In genomic region chr19:2992333-2992732, GRCh38 we compare ENCODE assay signal across 9 cellular contexts. TPM values are rescaled to one million over a fixed set of nuclear protein-coding genes. Genes with fewer than 3 reads are reported as not detected.
DNase-seq lines count a peak whose midpoint lies in the region; ATAC-seq, FAIRE-seq and TF ChIP-seq lines count a peak whose summit lies in the region.
"Not testable (repeated sequence)": the region's sequence is repeated elsewhere in the genome, so short reads cannot be mapped to it uniquely, and the experiment has no call there.
"Had no signal": no experiment of that assay in that cellular context is flagged by ENCODE, and none has a peak within 500 bp of the region (broad histone marks: within the 10 kb centered on the region; RNA-seq: fewer than 3 reads in every experiment).

No MANE protein-coding gene starts in this region.

- in situ Hi-C loops in K562 (cut with MboI) = not testable (repeated sequence)

- H3K27me3 ChIP-seq in K562 (ENCODE audit: control insufficient read depth in 2 of 2, insufficient read depth in 2 of 2, low read length in 2 of 2) = peaks cover 0 to 13% of the 10 kb centered on the region in 2 experiments; a peak in 2 of 5 replicates

- not testable (repeated sequence) for H3K79me2 ChIP-seq in K562 (ENCODE audit: control insufficient read depth, insufficient read depth, low read length)

- H3K27ac ChIP-seq in HEK293 (ENCODE audit: extremely low read depth, low read depth, low read length); K562 (ENCODE audit: extremely low read depth, low read depth, low read length): not testable (repeated sequence)

- not testable (repeated sequence) for H3K4me3 ChIP-seq in HEK293 (ENCODE audit: low read depth, low read length); K562

- POLR2A ChIA-PET in HEK293 (lab: Yijun Ruan, JAX) (interaction anchor here (0.6 kb wide), 1 partner anchor 26 kb away, joined by 3 read pairs; no protein-coding TSS in a partner anchor), K562 (lab: Yijun Ruan, JAX) (interaction anchor here (0.8 kb wide), 1 partner anchor 39 kb away, joined by 6 read pairs; no protein-coding TSS in a partner anchor)

- H3K9me3 ChIP-seq in HEK293 (ENCODE audit: control insufficient read depth, insufficient read depth, low read depth, low read length); K562 (replicated peaks; ENCODE audit: control insufficient read depth, insufficient read depth, low read depth, low read length): not testable (repeated sequence)

- FAIRE-seq in K562 (lab: Jason Lieb, UNC) = not testable (repeated sequence)

- not testable (repeated sequence) for H4K20me1 ChIP-seq in K562 (replicated peaks; ENCODE audit: control insufficient read depth, insufficient read depth, low read length)

- 54% methylated on average over 11 of the region's 11 CpGs for WGBS in K562 (ENCODE audit: insufficient coverage, low coverage, missing lambda C conversion rate)

- DNase-seq in K562 (ENCODE audit: extremely low read depth in 1 of 4, low spot score in 3 of 4) = not testable (repeated sequence)

- not testable (repeated sequence) for TF ChIP-seq CTCF in HEK293 (tag by site-specific recombination; IDR thresholded peaks at IDR 0.05); K562 (IDR thresholded peaks at IDR 0.05 in 2 of 3, conservative IDR thresholded peaks at IDR 0.05 in 1 of 3; ENCODE audit: insufficient read depth in 2 of 3, low read depth in 1 of 3, low read length in 3 of 3)

- intact Hi-C loops in K562 (cut with micrococcal nuclease) = not testable (repeated sequence)

- not testable (repeated sequence) for H2AFZ ChIP-seq in K562 (ENCODE audit: low read depth, low read length)

- TF ChIP-seq EP300 in K562 (IDR thresholded peaks at IDR 0.05; ENCODE audit: low read length) = not testable (repeated sequence)

- H3K36me3 ChIP-seq in HEK293 (ENCODE audit: control insufficient read depth in 2 of 2, insufficient read depth in 1 of 2, low read length in 2 of 2); K562 (ENCODE audit: control insufficient read depth, insufficient read depth, low read length): not testable (repeated sequence)

- H3K9ac ChIP-seq in K562 (ENCODE audit: insufficient read depth in 1 of 2, low read depth in 2 of 2, low read length in 2 of 2) = not testable (repeated sequence)

- H3K4me2 ChIP-seq in K562 (ENCODE audit: insufficient read depth, low read length) = not testable (repeated sequence)

- TF ChIP-seq RAD21 in K562 (CRISPR knock-in tag; conservative IDR thresholded peaks at IDR 0.05 in 1 of 2, IDR thresholded peaks at IDR 0.05 in 1 of 2) = not testable (repeated sequence)

- not testable (repeated sequence) for BruUV-seq in K562 (replicated peaks; lab: Mats Ljungman, UMichigan)

- not testable (repeated sequence) for H3K9me1 ChIP-seq in K562 (ENCODE audit: control insufficient read depth, insufficient read depth, low read length)

- ATAC-seq in K562 = not testable (repeated sequence)

- H3K4me1 ChIP-seq in HEK293 (ENCODE audit: control insufficient read depth, insufficient read depth, low read length) = not testable (repeated sequence)
- H3K4me1 ChIP-seq in K562 (replicated peaks in 1 of 2; ENCODE audit: control insufficient read depth in 2 of 2, insufficient read depth in 2 of 2, low read length in 2 of 2) = peaks cover 0 to 23% of the 10 kb centered on the region in 2 experiments; a peak in 3 of 5 replicates

- CTCF ChIA-PET in HEK293 (lab: Yijun Ruan, JAX) = interaction anchor here (0.5 to 0.7 kb wide), 3 partner anchors 39 to 243 kb away, joined by 3 read pairs; no protein-coding TSS in a partner anchor
- CTCF ChIA-PET in K562 (lab: Yijun Ruan, JAX; ENCODE audit: low intra/inter-chr PET ratio) = not testable (repeated sequence)

- TF ChIP-seq POLR2A in K562 (conservative IDR thresholded peaks at IDR 0.05) = not testable (repeated sequence)

TF ChIP-seq in HEK293, 187 proteins besides CTCF, POLR2A, EP300 and RAD21:
- TF ChIP-seq ZNF121 (tag by site-specific recombination; IDR thresholded peaks at IDR 0.05) = peak; percentile 90

TF ChIP-seq in K562, 482 proteins besides CTCF, POLR2A, EP300 and RAD21:
- peak; percentile 72 for TF ChIP-seq ZNF121 (CRISPR knock-in tag; conservative IDR thresholded peaks at IDR 0.05)

RNA-seq across cellular contexts. Expression of gene TLE6, which starts 15.0 kb away (rescaled TPM):
- total RNA-seq in K562 (2011; cell fraction: chromatin; rRNA removed; ENCODE audit: low replicate concordance) = 5.1 and 7.6 TPM in 2 replicates
- total RNA-seq in K562 (2011; cell fraction: nucleolus; rRNA removed) = 5.1 and 5.5 TPM in 2 replicates
- total RNA-seq in K562 (2011; cell fraction: nucleoplasm; rRNA removed) = 2.7 and 4.5 TPM in 2 replicates
- total RNA-seq in K562 (2014; rRNA removed) = 3.3 and 6.1 TPM in 2 replicates
- 1.1 and 1.2 TPM in 2 replicates for total RNA-seq in K562 (2014; rRNA removed; fragmentation: Illumina TruSeq; extraction: Trizol)
- 3.4 and 3.5 TPM in 2 replicates for total RNA-seq in K562 (2015; rRNA removed; fragmentation: Illumina TruSeq; extraction: Trizol)
- total RNA-seq in K562 (2021) = 1.8 TPM in 2 replicates
- 3.3 and 3.5 TPM in 2 replicates for polyA plus RNA-seq in K562 (2011; rRNA removed)
- polyA plus RNA-seq in K562 (2011; cell fraction: cytosol; rRNA removed) = 3.0 TPM in 2 replicates
- polyA plus RNA-seq in K562 (2011; cell fraction: nucleus; rRNA removed) = 6.5 and 7.6 TPM in 2 replicates
- 2.3 and 10.0 TPM in 2 replicates for polyA plus RNA-seq in K562 (2012)
- 1.8 and 3.1 TPM in 2 replicates for polyA plus RNA-seq in K562 (2014; fragmentation: Illumina TruSeq; extraction: Trizol)
- 1 to 10 TPM; 1.2 to 1.5 TPM for polyA plus RNA-seq in K562 (2014; fragmentation: Nextera tagmentation; extraction: Ambion mirVana)
- 2.5 and 4.4 TPM in 2 replicates for polyA plus RNA-seq in K562 (2014; rRNA removed)
- polyA minus RNA-seq in K562 (2011; rRNA and poly(A)+ RNA removed) = 0.70 and 0.78 TPM in 2 replicates
- 1.1 TPM in 1 of 2 replicates, not detected in the other for polyA minus RNA-seq in K562 (2011; cell fraction: cytosol; rRNA and poly(A)+ RNA removed)
- polyA minus RNA-seq in K562 (2011; cell fraction: nucleus; rRNA and poly(A)+ RNA removed) = 0.94 and 2.4 TPM in 2 replicates
- total RNA-seq: A673; CD4-positive, alpha-beta memory T cell; CD4-positive, alpha-beta T cell; CD4-positive, CD25-positive, alpha-beta regulatory T cell; CD8-positive, alpha-beta T cell had no signal
- polyA plus RNA-seq: CD14-positive monocyte; CD4-positive, alpha-beta memory T cell; CD4-positive, CD25-positive, alpha-beta regulatory T cell; CD8-positive, alpha-beta memory T cell had no signal

RNA-seq across cellular contexts. Expression of gene TLE2, which starts 36.7 kb away (rescaled TPM):
- total RNA-seq in K562 (2011; cell fraction: chromatin; rRNA removed; ENCODE audit: low replicate concordance) = 30.9 and 72.5 TPM in 2 replicates
- 30.0 and 48.0 TPM in 2 replicates for total RNA-seq in K562 (2011; cell fraction: nucleolus; rRNA removed)
- 19.1 and 21.2 TPM in 2 replicates for total RNA-seq in K562 (2011; cell fraction: nucleoplasm; rRNA removed)
- 5.5 and 6.4 TPM in 2 replicates for total RNA-seq in K562 (2014; rRNA removed)
- total RNA-seq in K562 (2014; rRNA removed; fragmentation: Illumina TruSeq; extraction: Trizol) = 2.4 and 2.7 TPM in 2 replicates
- total RNA-seq in K562 (2015; rRNA removed; fragmentation: Illumina TruSeq; extraction: Trizol) = 4.4 and 4.5 TPM in 2 replicates
- 13.1 and 15.2 TPM in 2 replicates for total RNA-seq in K562 (2021)
- polyA plus RNA-seq in K562 (2011; rRNA removed) = 10.7 and 12.0 TPM in 2 replicates
- polyA plus RNA-seq in K562 (2011; cell fraction: cytosol; rRNA removed) = 6.0 and 17.7 TPM in 2 replicates
- 34.3 and 67.6 TPM in 2 replicates for polyA plus RNA-seq in K562 (2011; cell fraction: nucleus; rRNA removed)
- polyA plus RNA-seq in K562 (2012) = 25.8 and 36.0 TPM in 2 replicates
- polyA plus RNA-seq in K562 (2014; fragmentation: Illumina TruSeq; extraction: Trizol) = 6.2 and 8.8 TPM in 2 replicates
- polyA plus RNA-seq in K562 (2014; fragmentation: Nextera tagmentation; extraction: Ambion mirVana) = under 1 TPM; 0.35 to 0.53 TPM
- polyA plus RNA-seq in K562 (2014; rRNA removed) = 10.5 and 10.6 TPM in 2 replicates
- 2.9 and 8.1 TPM in 2 replicates for polyA minus RNA-seq in K562 (2011; rRNA and poly(A)+ RNA removed)
- 10.4 and 11.6 TPM in 2 replicates for polyA minus RNA-seq in K562 (2011; cell fraction: cytosol; rRNA and poly(A)+ RNA removed)
- polyA minus RNA-seq in K562 (2011; cell fraction: nucleus; rRNA and poly(A)+ RNA removed) = 6.6 and 9.0 TPM in 2 replicates
- polyA plus RNA-seq: CD14-positive monocyte had no signal

RNA-seq across cellular contexts. Expression of gene ZNF77, which starts 47.6 kb away (rescaled TPM):
- total RNA-seq in K562 (2011; cell fraction: chromatin; rRNA removed; ENCODE audit: low replicate concordance) = 62.3 and 82.9 TPM in 2 replicates
- 40.1 and 43.2 TPM in 2 replicates for total RNA-seq in K562 (2011; cell fraction: nucleolus; rRNA removed)
- total RNA-seq in K562 (2011; cell fraction: nucleoplasm; rRNA removed) = 32.5 and 41.6 TPM in 2 replicates
- total RNA-seq in K562 (2014; rRNA removed) (6.5 and 8.6 TPM in 2 replicates), K562 (2014; rRNA removed; fragmentation: Illumina TruSeq; extraction: Trizol) (11.2 and 13.5 TPM in 2 replicates), K562 (2015; rRNA removed; fragmentation: Illumina TruSeq; extraction: Trizol) (10.2 and 11.2 TPM in 2 replicates), K562 (2021) (6.7 and 6.8 TPM in 2 replicates)
- polyA plus RNA-seq in K562 (2011; rRNA removed) (12.3 and 14.5 TPM in 2 replicates), K562 (2014; fragmentation: Illumina TruSeq; extraction: Trizol) (7.7 and 10.7 TPM in 2 replicates), K562 (2014; fragmentation: Nextera tagmentation; extraction: Ambion mirVana) (1 to 10 TPM; 4.3 to 4.9 TPM), K562 (2014; rRNA removed) (8.1 and 8.2 TPM in 2 replicates)
- polyA plus RNA-seq in K562 (2011; cell fraction: cytosol; rRNA removed) = 4.5 and 6.9 TPM in 2 replicates
- polyA plus RNA-seq in K562 (2011; cell fraction: nucleus; rRNA removed) = 11.2 and 12.3 TPM in 2 replicates
- polyA plus RNA-seq in K562 (2012) = 5.9 and 14.5 TPM in 2 replicates
- 22.6 and 25.0 TPM in 2 replicates for polyA minus RNA-seq in K562 (2011; rRNA and poly(A)+ RNA removed)
- 3.2 and 4.4 TPM in 2 replicates for polyA minus RNA-seq in K562 (2011; cell fraction: cytosol; rRNA and poly(A)+ RNA removed)
- 5.4 and 7.1 TPM in 2 replicates for polyA minus RNA-seq in K562 (2011; cell fraction: nucleus; rRNA and poly(A)+ RNA removed)
